In genomic region chr15:99105516-99106341, GRCh38 we compare ENCODE assay signal across 8 cellular contexts. TPM values are rescaled to one million over a fixed set of nuclear protein-coding genes. Genes with fewer than 3 reads are reported as not detected.
DNase-seq lines count a peak whose midpoint lies in the region; ATAC-seq lines count a peak whose summit lies in the region.

No MANE protein-coding gene starts in this region.

- H3K4me3 Mint-ChIP-seq in activated naive CD8-positive, alpha-beta T cell = peak overlapping the region; percentile 44

- H3K27ac Mint-ChIP-seq in activated naive CD8-positive, alpha-beta T cell = no peak overlapping the region

- no peaks in the 10 kb centered on the region for H3K9me3 Mint-ChIP-seq in activated naive CD8-positive, alpha-beta T cell (ENCODE audit: low read depth)

- ATAC-seq in HG02642 (IDR thresholded peaks at IDR 0.05; ENCODE audit: poor library complexity, unreplicated experiment) (peak; percentile 51), left ventricle myocardium superior (peak; percentile 38)

- peaks cover 27% of the 10 kb centered on the region for H3K27me3 Mint-ChIP-seq in activated naive CD8-positive, alpha-beta T cell

- intact Hi-C loops in left ventricle myocardium superior (cut with micrococcal nuclease) = loop anchor here (2.0 kb wide), 1 partner anchor 107 kb away; no protein-coding TSS in a partner anchor
- intact Hi-C loops in posterior cingulate gyrus (cut with DNase I) = loop anchor here (1.0 to 10.0 kb wide), 3 partner anchors 17 to 629 kb away; partner anchors contain the start of gene LYSMD4

- peak; percentile 3 for DNase-seq in NCI-H510A (lab: John Stamatoyannopoulos, UW)
- no peak for DNase-seq in NCI-H510A treated with DMSO at 0.1 percent for 48 hours (lab: John Stamatoyannopoulos, UW)
- DNase-seq in NCI-H2171 treated with DMSO at 0.1 percent for 48 hours (lab: John Stamatoyannopoulos, UW) = peak; percentile 79
- DNase-seq in left ventricle myocardium superior = peak; percentile 78
- DNase-seq in posterior cingulate gyrus = peak in 9 of 10 donors; percentile 48 to 96 (median 72)
- DNase-seq in A172 (ENCODE audit: low spot score) = no peak

- no peaks in the 10 kb centered on the region for H3K36me3 Mint-ChIP-seq in activated naive CD8-positive, alpha-beta T cell

- H3K4me1 Mint-ChIP-seq in activated naive CD8-positive, alpha-beta T cell (ENCODE audit: low read depth) = peaks cover 13% of the 10 kb centered on the region

RNA-seq across cellular contexts. Expression of gene SYNM, which starts 0.8 kb away (rescaled TPM):
- 329 TPM for total RNA-seq in left ventricle myocardium superior
- 5.6 and 7.5 TPM in 2 replicates for total RNA-seq in A172 (2014; rRNA removed; shearing (Covaris generic))

Comparison
In these comparisons a context has a peak if more than half of its experiments do, and no peak if none do; other contexts are left out.
1. DNase-seq: peak in NCI-H510A (single experiment), NCI-H2171 treated with DMSO at 0.1 percent for 48 hours (single experiment), left ventricle myocardium superior (single experiment) and posterior cingulate gyrus (9 of 10); none in NCI-H510A treated with DMSO at 0.1 percent for 48 hours (single experiment) and A172 (single experiment).
2. RNA of gene SYNM, which starts 0.8 kb away (total RNA-seq): 329 TPM in left ventricle myocardium superior (single experiment); 5.6 to 7.5 TPM in A172; every median in the first group is over 10 times any median in the second.